ENCODE assay signal across 19 cellular contexts in genomic region chr5:85375525-85375924, GRCh38.
"Had no signal": no experiment of that assay in that cellular context is flagged by ENCODE, and none has a peak within 500 bp of the region (broad histone marks: within the 10 kb centered on the region; RNA-seq: fewer than 3 reads in every experiment).

No MANE protein-coding gene starts in this region.

- H3K36me3 ChIP-seq: pancreas, spleen, thoracic aorta, upper lobe of left lung, WERI-Rb-1 had no signal

- H3K27me3 ChIP-seq: body of pancreas, hepatocyte, pancreas, spleen, upper lobe of left lung had no signal

- H3K36me3 Mint-ChIP-seq: activated naive CD4-positive, alpha-beta T cell treated with anti-CD3 and anti-CD28 coated beads, Interleukin-2, amount 50 U/mL, for 72 hours; naive thymus-derived CD8-positive, alpha-beta T cell; stimulated activated naive B cell treated with anti-CD40 and anti-IgM and Interleukin-4, amounts not matched to agents 10 μg/mL and 1 μg/mL and 100 μg/mL, for 72 hours had no signal

- ATAC-seq: activated naive CD4-positive, alpha-beta T cell treated with anti-CD3 and anti-CD28 coated beads, Interleukin-2, amount 50 U/mL, for 72 hours; body of pancreas; effector memory CD8-positive, alpha-beta T cell; naive thymus-derived CD8-positive, alpha-beta T cell; pancreas had no signal

- H3K4me2 ChIP-seq: hepatocyte had no signal

- H3K27me3 Mint-ChIP-seq: effector memory CD8-positive, alpha-beta T cell; naive thymus-derived CD8-positive, alpha-beta T cell; stimulated activated naive B cell treated with anti-CD40 and anti-IgM and Interleukin-4, amounts not matched to agents 10 μg/mL and 1 μg/mL and 100 μg/mL, for 72 hours had no signal

- H3K27ac ChIP-seq: body of pancreas, hepatocyte, pancreas, spleen, thoracic aorta, upper lobe of left lung, WERI-Rb-1 had no signal

- H3K4me3 Mint-ChIP-seq: activated T-helper 1 cell treated with anti-CD3 and anti-CD28 coated beads, Interleukin-12 subunit alpha, Interleukin-12 subunit beta, Interleukin-2, Interleukin-4 antibody, amounts not matched to agents 30 ng/mL and 10 ng/mL and 1 ng/mL, durations not matched to agents 14 hours and 24 hours and 36 hours; effector memory CD8-positive, alpha-beta T cell; naive thymus-derived CD8-positive, alpha-beta T cell; stimulated activated naive B cell treated with anti-CD40 and anti-IgM and Interleukin-4, amounts not matched to agents 10 μg/mL and 1 μg/mL and 100 μg/mL, for 72 hours had no signal

- H3K9me3 Mint-ChIP-seq: activated T-helper 1 cell treated with anti-CD3 and anti-CD28 coated beads, Interleukin-12 subunit alpha, Interleukin-12 subunit beta, Interleukin-2, Interleukin-4 antibody, amounts not matched to agents 30 ng/mL and 10 ng/mL and 1 ng/mL, durations not matched to agents 14 hours and 24 hours and 36 hours; stimulated activated naive B cell treated with anti-CD40 and anti-IgM and Interleukin-4, amounts not matched to agents 10 μg/mL and 1 μg/mL and 100 μg/mL, for 72 hours had no signal

- H2AFZ ChIP-seq: hepatocyte had no signal

- H3K27ac Mint-ChIP-seq: activated naive CD4-positive, alpha-beta T cell treated with anti-CD3 and anti-CD28 coated beads, Interleukin-2, amount 50 U/mL, for 72 hours; activated T-helper 1 cell treated with anti-CD3 and anti-CD28 coated beads, Interleukin-12 subunit alpha, Interleukin-12 subunit beta, Interleukin-2, Interleukin-4 antibody, amounts not matched to agents 30 ng/mL and 10 ng/mL and 1 ng/mL, durations not matched to agents 14 hours and 24 hours and 36 hours; effector memory CD8-positive, alpha-beta T cell; naive thymus-derived CD8-positive, alpha-beta T cell; stimulated activated naive B cell treated with anti-CD40 and anti-IgM and Interleukin-4, amounts not matched to agents 10 μg/mL and 1 μg/mL and 100 μg/mL, for 72 hours had no signal

- H3K4me3 ChIP-seq: body of pancreas, hepatocyte, pancreas, spleen, thoracic aorta, upper lobe of left lung had no signal

- FAIRE-seq: pancreas had no signal

- H3K4me1 Mint-ChIP-seq: naive thymus-derived CD8-positive, alpha-beta T cell; stimulated activated naive B cell treated with anti-CD40 and anti-IgM and Interleukin-4, amounts not matched to agents 10 μg/mL and 1 μg/mL and 100 μg/mL, for 72 hours had no signal

- DNase-seq: activated CD4-positive, alpha-beta T cell treated with anti-CD3 and anti-CD28 coated beads for 1 hour; activated CD4-positive, alpha-beta T cell treated with anti-CD3 and anti-CD28 coated beads, Interleukin-2, amount 50 U/mL, for 4 hours; activated gamma-delta T cell treated with Interleukin-2 at 50 U/mL for 16 hours; body of pancreas; caudate nucleus; effector memory CD8-positive, alpha-beta T cell; foreskin fibroblast; mesenchymal stem cell; naive thymus-derived CD8-positive, alpha-beta T cell; pancreas; spleen; stimulated activated naive B cell treated with anti-CD40 and anti-IgM and Interleukin-4, amounts not matched to agents 10 μg/mL and 1 μg/mL and 100 μg/mL, for 72 hours; T1000; upper lobe of left lung; WERI-Rb-1 had no signal

- H3K79me2 ChIP-seq: hepatocyte had no signal

- H3K9me3 ChIP-seq: body of pancreas, pancreas, thoracic aorta, upper lobe of left lung had no signal

- H3K4me1 ChIP-seq: body of pancreas, pancreas, spleen, upper lobe of left lung had no signal
